ENCODE assay signal across 2 cellular contexts in genomic region chr1:109295712-109296415, GRCh38.
A peak's percentile ranks its signal among the peaks of the same experiment; 100 is the strongest.
TF ChIP-seq lines count a peak whose summit lies in the region.

No MANE protein-coding gene starts in this region.

TF ChIP-seq in GM23338, 12 proteins besides CTCF, POLR2A, EP300 and RAD21:
- TF ChIP-seq CREB1 (CRISPR knock-in tag; IDR thresholded peaks at IDR 0.05; ENCODE audit: low read depth) (no peak), EZH2 (IDR thresholded peaks at IDR 0.05; ENCODE audit: low read depth, unreplicated experiment) (no peak), ZNF114 (CRISPR knock-in tag; IDR thresholded peaks at IDR 0.05) (no peak), ZNF462 (CRISPR knock-in tag; IDR thresholded peaks at IDR 0.05) (no peak), NANOG (IDR thresholded peaks at IDR 0.05; ENCODE audit: borderline replicate concordance) (no peak), POLR2AphosphoS5 (IDR thresholded peaks at IDR 0.05; ENCODE audit: low read depth) (no peak)
TF ChIP-seq in GM23338: peak in this region for 0.

TF ChIP-seq in K562, 482 proteins besides CTCF, POLR2A, EP300 and RAD21:
- TF ChIP-seq ZNF740 (CRISPR knock-in tag; IDR thresholded peaks at IDR 0.05): 0 out of 2 replicates have a peak, but pooled peaks have one; percentile 44
- TF ChIP-seq ZNF740 (tag; IDR thresholded peaks at IDR 0.05): no peak
- TF ChIP-seq PCBP1 (IDR thresholded peaks at IDR 0.05; ENCODE audit: low read depth, low read length, poor library complexity, severe bottlenecking): no peak
TF ChIP-seq in K562: peak in this region for 1.
